ENCODE assay signal across 11 cellular contexts in genomic region chr7:68224041-68224534, GRCh38.
DNase-seq lines count a peak whose midpoint lies in the region; ATAC-seq lines count a peak whose summit lies in the region.
"Had no signal": no experiment of that assay in that cellular context is flagged by ENCODE, and none has a peak within 500 bp of the region (broad histone marks: within the 10 kb centered on the region; RNA-seq: fewer than 3 reads in every experiment).

No MANE protein-coding gene starts in this region.

- H3K9me3 ChIP-seq in endocrine pancreas (ENCODE audit: control insufficient read depth, low read length) = no peaks in the 10 kb centered on the region

- no peak overlapping the region for H3K9ac ChIP-seq in endocrine pancreas (ENCODE audit: control insufficient read depth, insufficient read depth, low read length)

- H3K4me1 ChIP-seq in endocrine pancreas (ENCODE audit: control insufficient read depth, insufficient read depth, low read length) = no peaks in the 10 kb centered on the region

- no peaks in the 10 kb centered on the region for H3K27me3 ChIP-seq in endocrine pancreas (ENCODE audit: control insufficient read depth, insufficient read depth, low read length)

- DNase-seq in M059J (ENCODE audit: low read depth) (peak; percentile 49), NCI-H2171 treated with DMSO at 0.1 percent for 48 hours (lab: John Stamatoyannopoulos, UW) (peak; percentile 96), sciatic nerve (ENCODE audit: low spot score) (no peak)
- no peak for DNase-seq in stimulated activated CD4-positive, alpha-beta T cell treated with anti-CD3 and anti-CD28 coated beads, Interleukin-4, amount 100 ng/mL, for 1 hour
- DNase-seq: endodermal cell, MV-4-11, T-helper 2 cell had no signal

- intact Hi-C loops in sciatic nerve (cut with DNase I) = no loop called here

- H3K4me3 ChIP-seq in endocrine pancreas (ENCODE audit: control insufficient read depth, insufficient read depth, low read length) = peak overlapping the region; percentile 8

- H3K36me3 ChIP-seq in endocrine pancreas (ENCODE audit: control insufficient read depth, insufficient read depth, low read length) = no peaks in the 10 kb centered on the region

- ATAC-seq in sciatic nerve (peak; percentile 92), HG02642 (IDR thresholded peaks at IDR 0.05; ENCODE audit: poor library complexity, unreplicated experiment) (no peak), HG03439 (IDR thresholded peaks at IDR 0.05; ENCODE audit: unreplicated experiment) (no peak)
- ATAC-seq: Panc1 had no signal

Comparison
In these comparisons a context has a peak if more than half of its experiments do, and no peak if none do; other contexts are left out.
1. DNase-seq: peak in M059J (single experiment) and NCI-H2171 treated with DMSO at 0.1 percent for 48 hours (single experiment); none in sciatic nerve (single experiment) and stimulated activated CD4-positive, alpha-beta T cell treated with anti-CD3 and anti-CD28 coated beads, Interleukin-4, amount 100 ng/mL, for 1 hour (single experiment).